ENCODE assay signal across 1 cellular context in the genomic region with DNA sequence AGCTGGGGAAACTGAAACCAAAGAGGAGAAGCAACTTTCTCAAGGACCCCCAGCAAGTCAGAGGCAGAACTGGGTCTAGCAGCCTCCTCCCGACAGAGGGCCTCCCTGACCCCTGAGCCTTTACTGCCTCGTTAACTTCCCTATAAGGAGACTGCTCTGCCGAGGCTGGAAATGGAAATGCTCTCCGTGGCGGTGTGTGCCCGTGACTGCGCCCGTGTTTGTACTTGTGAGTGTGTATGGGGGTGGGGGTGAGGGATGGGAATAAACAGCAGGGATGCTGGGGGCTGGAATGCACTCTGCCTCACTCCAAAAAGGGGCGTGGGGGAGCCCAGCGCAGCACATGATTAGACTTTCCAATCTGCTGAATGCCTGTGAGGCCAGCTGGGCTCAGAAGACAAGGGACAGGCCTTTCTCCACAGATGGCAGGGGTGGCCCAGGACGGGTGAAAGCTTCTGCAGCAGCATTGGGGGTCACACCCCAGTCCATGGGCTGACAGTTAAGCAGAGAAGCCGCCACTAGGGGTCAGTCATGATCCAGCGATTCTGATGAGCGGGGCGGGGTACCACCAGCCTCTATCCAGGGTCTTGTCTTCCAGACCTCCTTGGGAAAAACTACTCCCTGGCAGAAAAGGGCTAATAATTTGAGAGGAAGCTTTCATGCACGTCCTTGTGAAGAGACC.
TF ChIP-seq lines count a peak whose summit lies in the region.

No MANE protein-coding gene starts in this region.

TF ChIP-seq in Ishikawa, 13 proteins besides CTCF, POLR2A, EP300 and RAD21:
- TF ChIP-seq, protein P1, sequence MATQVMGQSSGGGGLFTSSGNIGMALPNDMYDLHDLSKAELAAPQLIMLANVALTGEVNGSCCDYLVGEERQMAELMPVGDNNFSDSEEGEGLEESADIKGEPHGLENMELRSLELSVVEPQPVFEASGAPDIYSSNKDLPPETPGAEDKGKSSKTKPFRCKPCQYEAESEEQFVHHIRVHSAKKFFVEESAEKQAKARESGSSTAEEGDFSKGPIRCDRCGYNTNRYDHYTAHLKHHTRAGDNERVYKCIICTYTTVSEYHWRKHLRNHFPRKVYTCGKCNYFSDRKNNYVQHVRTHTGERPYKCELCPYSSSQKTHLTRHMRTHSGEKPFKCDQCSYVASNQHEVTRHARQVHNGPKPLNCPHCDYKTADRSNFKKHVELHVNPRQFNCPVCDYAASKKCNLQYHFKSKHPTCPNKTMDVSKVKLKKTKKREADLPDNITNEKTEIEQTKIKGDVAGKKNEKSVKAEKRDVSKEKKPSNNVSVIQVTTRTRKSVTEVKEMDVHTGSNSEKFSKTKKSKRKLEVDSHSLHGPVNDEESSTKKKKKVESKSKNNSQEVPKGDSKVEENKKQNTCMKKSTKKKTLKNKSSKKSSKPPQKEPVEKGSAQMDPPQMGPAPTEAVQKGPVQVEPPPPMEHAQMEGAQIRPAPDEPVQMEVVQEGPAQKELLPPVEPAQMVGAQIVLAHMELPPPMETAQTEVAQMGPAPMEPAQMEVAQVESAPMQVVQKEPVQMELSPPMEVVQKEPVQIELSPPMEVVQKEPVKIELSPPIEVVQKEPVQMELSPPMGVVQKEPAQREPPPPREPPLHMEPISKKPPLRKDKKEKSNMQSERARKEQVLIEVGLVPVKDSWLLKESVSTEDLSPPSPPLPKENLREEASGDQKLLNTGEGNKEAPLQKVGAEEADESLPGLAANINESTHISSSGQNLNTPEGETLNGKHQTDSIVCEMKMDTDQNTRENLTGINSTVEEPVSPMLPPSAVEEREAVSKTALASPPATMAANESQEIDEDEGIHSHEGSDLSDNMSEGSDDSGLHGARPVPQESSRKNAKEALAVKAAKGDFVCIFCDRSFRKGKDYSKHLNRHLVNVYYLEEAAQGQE (IDR thresholded peaks at IDR 0.05; ENCODE audit: low read depth): peak; percentile 45
- no peak for TF ChIP-seq NFIC (IDR thresholded peaks at IDR 0.05)
